In genomic region chr1:14913475-14914155, GRCh38 we compare ENCODE assay signal across 9 cellular contexts.
A peak's percentile ranks its signal among the peaks of the same experiment; 100 is the strongest.
DNase-seq lines count a peak whose midpoint lies in the region; ATAC-seq, FAIRE-seq and TF ChIP-seq lines count a peak whose summit lies in the region.
"Had no signal": no experiment of that assay in that cellular context is flagged by ENCODE, and none has a peak within 500 bp of the region (broad histone marks: within the 10 kb centered on the region; RNA-seq: fewer than 3 reads in every experiment).

No MANE protein-coding gene starts in this region.

- no peak overlapping the region for H2AK5ac ChIP-seq in H1 (ENCODE audit: low read depth, low read length)

- H2BK20ac ChIP-seq in H1 (ENCODE audit: low read length): no peak overlapping the region

- TF ChIP-seq RAD21 in H1 (IDR thresholded peaks at IDR 0.05 in 1 of 2, conservative IDR thresholded peaks at IDR 0.05 in 1 of 2; ENCODE audit: low read depth in 2 of 2, low read length in 2 of 2): no peak

- 0 out of 2 replicates have a peak overlapping the region, but pooled peaks have one; percentile 2 for H2BK5ac ChIP-seq in H1 (ENCODE audit: low read depth, low read length)

- no peak overlapping the region for H2AFZ ChIP-seq in H1 (ENCODE audit: low read length)

- CTCF ChIA-PET in H1 (lab: Charles Lee; ENCODE audit: partially characterized antibody): interaction anchor here (1.2 to 3.2 kb wide), 10 partner anchors 13 to 133 kb away, joined by 3 to 19 read pairs (median 8); no protein-coding TSS in a partner anchor

- H3K4ac ChIP-seq in H1 (replicated peaks; ENCODE audit: insufficient read length, low read depth, low read length): no peak overlapping the region

- no peaks in the 10 kb centered on the region for H3K9me3 ChIP-seq in H1 (ENCODE audit: insufficient read depth in 2 of 2, low read depth in 1 of 2, low read length in 1 of 2)

- H3K27me3 ChIP-seq in H1 (replicated peaks in 1 of 4; ENCODE audit: control insufficient read depth in 3 of 4, extremely low read depth in 1 of 4, insufficient read depth in 3 of 4, low read length in 3 of 4): no peaks in the 10 kb centered on the region

- H3K79me2 ChIP-seq in H1 (ENCODE audit: control insufficient read depth in 1 of 2, insufficient read depth in 2 of 2, low read length in 2 of 2): no peaks in the 10 kb centered on the region

- H3K4me2 ChIP-seq in H1 (ENCODE audit: insufficient read depth in 1 of 2, low read depth in 2 of 2, low read length in 2 of 2): no peak overlapping the region

- no peak for FAIRE-seq in H1 (lab: Jason Lieb, UNC)

- H4K91ac ChIP-seq in H1 (replicated peaks; ENCODE audit: insufficient read length, low read length): no peak overlapping the region

- ATAC-seq in GM21717 (IDR thresholded peaks at IDR 0.05; ENCODE audit: unreplicated experiment): peak; percentile 49
- ATAC-seq in HG03432 (IDR thresholded peaks at IDR 0.05; ENCODE audit: unreplicated experiment): no peak

- no peak for TF ChIP-seq EP300 in H1 (IDR thresholded peaks at IDR 0.05; ENCODE audit: borderline replicate concordance in 1 of 2, low read depth in 2 of 2, low read length in 2 of 2)

- H4K8ac ChIP-seq in H1 (ENCODE audit: extremely low read depth, insufficient read depth, low read length): no peak overlapping the region

- peaks cover 0 to 1% of the 10 kb centered on the region in 2 experiments for H4K20me1 ChIP-seq in H1 (replicated peaks in 1 of 2; ENCODE audit: control insufficient read depth in 1 of 2, insufficient read depth in 2 of 2, low read length in 2 of 2)

- H3K4me1 ChIP-seq in H1 (replicated peaks in 1 of 4; ENCODE audit: control insufficient read depth in 3 of 4, insufficient read depth in 4 of 4, low read length in 3 of 4): peaks cover 2 to 6% (median 4%) of the 10 kb centered on the region in 4 experiments; a peak in 6 of 7 replicates

- POLR2A ChIA-PET in H1 (lab: Charles Lee; ENCODE audit: partially characterized antibody): no interaction called here

- H2BK15ac ChIP-seq in H1 (ENCODE audit: low read length): peak overlapping the region; percentile 76; the same call in 1 of the 2 replicates

- TF ChIP-seq POLR2A in H1 (IDR thresholded peaks at IDR 0.05; ENCODE audit: control extremely low read depth in 1 of 2, low read depth in 2 of 2, low read length in 2 of 2): no peak

- H3K14ac ChIP-seq in H1 (ENCODE audit: insufficient read length): no peak overlapping the region

- 85% methylated on average over 14 of the region's 14 CpGs; no CpG with 5 or more reads in 1 of the 2 experiments for WGBS in H1 (ENCODE audit: extremely low coverage in 1 of 2, insufficient coverage in 1 of 2, insufficient read length in 1 of 2, insufficient replicate concordance in 2 of 2, low coverage in 1 of 2, low lambda C conversion rate in 2 of 2, missing lambda C conversion rate in 1 of 2), 2 experiments

- H3K79me1 ChIP-seq in H1 (ENCODE audit: low read depth, low read length): no peaks in the 10 kb centered on the region

- DNase-seq in NCI-H2196 treated with DMSO at 0.1 percent for 48 hours (lab: John Stamatoyannopoulos, UW; ENCODE audit: unreplicated experiment) (peak; percentile 64), H1 (ENCODE audit: low read depth in 1 of 2, low spot score in 2 of 2) (no peak), ureter (ENCODE audit: low spot score) (peak; percentile 70), GM03348 (ENCODE audit: low spot score) (no peak)
- DNase-seq in stimulated activated CD4-positive, alpha-beta T cell treated with anti-CD3 and anti-CD28 coated beads, Interleukin-1b, Interleukin-23, amount 100 ng/mL, for 48 hours: no peak
- DNase-seq: H7, NCI-H1930 had no signal

- no peak overlapping the region for H3K56ac ChIP-seq in H1 (replicated peaks; ENCODE audit: insufficient read length, low read depth, low read length)

- no peak overlapping the region for H3K9ac ChIP-seq in H1 (replicated peaks in 1 of 4; ENCODE audit: extremely low read depth in 1 of 4, low read depth in 3 of 4, low read length in 3 of 4)

- no peak overlapping the region for H3K4me3 ChIP-seq in H1 (ENCODE audit: extremely low read depth in 1 of 4, insufficient read depth in 2 of 4, low read depth in 3 of 4, low read length in 4 of 4)

- no peak overlapping the region for H2BK12ac ChIP-seq in H1 (ENCODE audit: low read depth, low read length)

- H3K27ac ChIP-seq in H1 (ENCODE audit: low read depth, low read length): no peak overlapping the region

- TF ChIP-seq CTCF in H1 (IDR thresholded peaks at IDR 0.05; ENCODE audit: control extremely low read depth in 1 of 3, insufficient read depth in 1 of 3, low read depth in 1 of 3, low read length in 3 of 3): no peak

- no peaks in the 10 kb centered on the region for H3K23me2 ChIP-seq in H1 (ENCODE audit: low read depth, low read length)

- no peak overlapping the region for H3K18ac ChIP-seq in H1 (ENCODE audit: extremely low read depth, low read length)

- no peaks in the 10 kb centered on the region for H3K36me3 ChIP-seq in H1 (ENCODE audit: control insufficient read depth in 2 of 4, insufficient read depth in 4 of 4, low read length in 3 of 4)

- H2BK120ac ChIP-seq in H1 (replicated peaks; ENCODE audit: low read depth, low read length): peak overlapping the region; percentile 18

- H3K23ac ChIP-seq in H1 (ENCODE audit: insufficient read length): no peak overlapping the region

- H4K5ac ChIP-seq in H1 (ENCODE audit: insufficient read length, low read depth, low read length): no peak overlapping the region

TF ChIP-seq in H1, 55 proteins besides CTCF, POLR2A, EP300 and RAD21:
- TF ChIP-seq SIX5 (IDR thresholded peaks at IDR 0.05; ENCODE audit: low read depth, low read length) (no peak), MAFK (IDR thresholded peaks at IDR 0.05; ENCODE audit: low read depth, low read length) (no peak), TAF7 (optimal IDR thresholded peaks at IDR 0.05; ENCODE audit: borderline replicate concordance, low read depth, low read length) (no peak), SIRT6 (IDR thresholded peaks at IDR 0.05; ENCODE audit: low read length) (no peak), SRF (IDR thresholded peaks at IDR 0.05; ENCODE audit: low read depth, low read length) (no peak), NANOG (IDR thresholded peaks at IDR 0.05; ENCODE audit: insufficient read depth, low read depth, low read length, poor library complexity, severe bottlenecking) (no peak), CEBPB (IDR thresholded peaks at IDR 0.05; ENCODE audit: low read depth, low read length) (no peak), HDAC2 (IDR thresholded peaks at IDR 0.05; ENCODE audit: borderline replicate concordance in 1 of 2, low read depth in 2 of 2, low read length in 2 of 2) (no peak)
TF ChIP-seq in H1: peak in this region for 0.

Comparison
In these comparisons a context has a peak if more than half of its experiments do, and no peak if none do; other contexts are left out.
1. DNase-seq: peak in NCI-H2196 treated with DMSO at 0.1 percent for 48 hours (single experiment) and ureter (single experiment); none in H1 (0 of 2), GM03348 (single experiment) and stimulated activated CD4-positive, alpha-beta T cell treated with anti-CD3 and anti-CD28 coated beads, Interleukin-1b, Interleukin-23, amount 100 ng/mL, for 48 hours (single experiment).